ENCODE assay signal across 11 cellular contexts in genomic region chr2:30240162-30240696, GRCh38.
DNase-seq lines count a peak whose midpoint lies in the region; ATAC-seq lines count a peak whose summit lies in the region.
"Had no signal": no experiment of that assay in that cellular context is flagged by ENCODE, and none has a peak within 500 bp of the region (broad histone marks: within the 10 kb centered on the region; RNA-seq: fewer than 3 reads in every experiment).

No MANE protein-coding gene starts in this region.

- peaks cover 73% of the 10 kb centered on the region for H3K36me3 Mint-ChIP-seq in activated naive CD8-positive, alpha-beta T cell treated with anti-CD3 and anti-CD28 coated beads, Interleukin-2, amount 50 U/mL, for 24 hours (ENCODE audit: low read depth)
- peaks cover 47% of the 10 kb centered on the region for H3K36me3 Mint-ChIP-seq in stimulated activated memory B cell treated with anti-CD40 and anti-IgM and Interleukin-4, amounts not matched to agents 10 μg/mL and 1 μg/mL and 100 μg/mL, for 72 hours

- no peaks in the 10 kb centered on the region for H3K9me3 ChIP-seq in KOPT-K1 (ENCODE audit: insufficient read depth, low read length, poor library complexity, severe bottlenecking)

- no peaks in the 10 kb centered on the region for H3K9me3 Mint-ChIP-seq in activated naive CD8-positive, alpha-beta T cell treated with anti-CD3 and anti-CD28 coated beads, Interleukin-2, amount 50 U/mL, for 24 hours
- H3K9me3 Mint-ChIP-seq in stimulated activated memory B cell treated with anti-CD40 and anti-IgM and Interleukin-4, amounts not matched to agents 10 μg/mL and 1 μg/mL and 100 μg/mL, for 72 hours, result peaks cover 3% of the 10 kb centered on the region

- H3K27ac ChIP-seq in KOPT-K1 (ENCODE audit: low read depth, low read length, poor library complexity, severe bottlenecking), result peak overlapping the region; percentile 27

- peaks cover 93% of the 10 kb centered on the region for H3K4me1 Mint-ChIP-seq in activated naive CD8-positive, alpha-beta T cell treated with anti-CD3 and anti-CD28 coated beads, Interleukin-2, amount 50 U/mL, for 24 hours
- peaks cover 75% of the 10 kb centered on the region for H3K4me1 Mint-ChIP-seq in stimulated activated memory B cell treated with anti-CD40 and anti-IgM and Interleukin-4, amounts not matched to agents 10 μg/mL and 1 μg/mL and 100 μg/mL, for 72 hours

- peak overlapping the region; percentile 96 for H3K27ac Mint-ChIP-seq in activated naive CD8-positive, alpha-beta T cell treated with anti-CD3 and anti-CD28 coated beads, Interleukin-2, amount 50 U/mL, for 24 hours
- peak overlapping the region; percentile 75 for H3K27ac Mint-ChIP-seq in stimulated activated memory B cell treated with anti-CD40 and anti-IgM and Interleukin-4, amounts not matched to agents 10 μg/mL and 1 μg/mL and 100 μg/mL, for 72 hours

- peaks cover 22% of the 10 kb centered on the region; the same call in 1 of the 2 replicates for H3K36me3 ChIP-seq in KOPT-K1 (ENCODE audit: insufficient read depth, low read length)

- ATAC-seq in activated naive CD8-positive, alpha-beta T cell treated with anti-CD3 and anti-CD28 coated beads, Interleukin-2, amount 50 U/mL, for 24 hours, result no peak
- no peak for ATAC-seq in stimulated activated memory B cell treated with anti-CD40 and anti-IgM and Interleukin-4, amounts not matched to agents 10 μg/mL and 1 μg/mL and 100 μg/mL, for 72 hours

- H3K27me3 Mint-ChIP-seq in activated naive CD8-positive, alpha-beta T cell treated with anti-CD3 and anti-CD28 coated beads, Interleukin-2, amount 50 U/mL, for 24 hours, result no peaks in the 10 kb centered on the region
- no peaks in the 10 kb centered on the region for H3K27me3 Mint-ChIP-seq in stimulated activated memory B cell treated with anti-CD40 and anti-IgM and Interleukin-4, amounts not matched to agents 10 μg/mL and 1 μg/mL and 100 μg/mL, for 72 hours

- peak overlapping the region; percentile 88 for H3K4me3 Mint-ChIP-seq in activated naive CD8-positive, alpha-beta T cell treated with anti-CD3 and anti-CD28 coated beads, Interleukin-2, amount 50 U/mL, for 24 hours
- H3K4me3 Mint-ChIP-seq in stimulated activated memory B cell treated with anti-CD40 and anti-IgM and Interleukin-4, amounts not matched to agents 10 μg/mL and 1 μg/mL and 100 μg/mL, for 72 hours, result no peak overlapping the region

- DNase-seq in activated naive CD8-positive, alpha-beta T cell treated with anti-CD3 and anti-CD28 coated beads, Interleukin-2, amount 50 U/mL, for 24 hours, result no peak
- DNase-seq in islet precursor cell (peak; percentile 24), SHP77 treated with DMSO at 0.1 percent for 48 hours (lab: John Stamatoyannopoulos, UW) (no peak), LoVo (ENCODE audit: low spot score) (no peak)
- DNase-seq in stimulated activated CD8-positive, alpha-beta memory T cell treated with anti-CD3 and anti-CD28 coated beads, Interleukin-4, amount 100 ng/mL, for 48 hours, result no peak
- DNase-seq: activated CD4-positive, alpha-beta T cell treated with anti-CD3 and anti-CD28 coated beads, Interleukin-2, amount 50 U/mL, for 1 hour; GDM1; hippocampal formation; RPMI8226 had no signal
